Comparison of ENCODE assay signal across 8 cellular contexts in the genomic region with DNA sequence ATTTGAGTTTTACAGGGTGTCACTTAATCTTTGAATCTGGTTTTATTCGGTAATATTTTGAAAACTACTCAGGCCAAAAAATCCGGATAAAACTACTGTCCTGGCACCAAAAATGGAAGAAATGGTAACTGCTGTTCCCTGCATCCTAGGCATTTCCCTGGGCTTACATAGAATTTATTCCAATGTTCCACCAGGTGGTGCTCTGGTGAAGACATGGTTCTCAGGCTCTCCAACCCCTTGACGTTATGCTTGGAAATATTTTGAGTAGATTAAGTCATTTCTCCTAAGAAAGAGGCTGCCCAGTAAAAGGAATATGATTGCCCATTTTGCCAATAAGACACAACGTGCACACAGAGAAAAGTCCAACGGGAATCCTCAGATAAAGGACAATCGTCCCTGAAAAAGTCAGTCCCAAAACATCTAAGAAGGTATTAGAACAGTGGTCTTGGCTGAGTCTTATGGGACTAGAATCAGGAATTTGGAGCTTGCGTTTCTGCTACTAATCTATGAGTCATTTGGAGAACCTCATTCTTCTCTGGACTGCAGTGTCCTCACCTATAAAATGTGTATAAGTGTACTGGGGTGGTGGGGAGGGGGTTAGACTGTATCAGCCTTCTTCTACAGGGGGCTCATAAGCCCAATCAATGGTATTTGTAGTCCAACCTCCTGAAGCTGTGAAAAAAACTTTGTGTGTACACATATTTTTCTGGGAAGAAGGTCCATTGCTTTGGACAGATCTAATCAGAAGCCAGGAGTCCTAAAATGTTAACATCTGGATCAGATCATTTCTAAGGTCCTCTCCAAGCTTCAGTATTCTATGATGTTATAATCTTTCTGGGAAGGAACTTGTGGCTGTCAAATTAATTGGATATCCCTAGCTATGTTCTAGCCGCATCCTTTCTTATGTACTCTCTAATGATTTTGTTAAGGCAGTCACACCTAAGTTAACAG.
A peak's percentile ranks its signal among the peaks of the same experiment; 100 is the strongest.
DNase-seq lines count a peak whose midpoint lies in the region; ATAC-seq and TF ChIP-seq lines count a peak whose summit lies in the region.

No MANE protein-coding gene starts in this region.

- H3K4me3 Mint-ChIP-seq in natural killer cell = no peak overlapping the region
- H3K4me3 Mint-ChIP-seq in activated CD4-positive, alpha-beta T cell treated with anti-CD3 and anti-CD28 coated beads, Interleukin-2, amount 10 ng/mL, durations not matched to agents 7 days and 5 days = no peak overlapping the region

- H3K36me3 Mint-ChIP-seq in natural killer cell = no peaks in the 10 kb centered on the region
- H3K36me3 Mint-ChIP-seq in activated CD4-positive, alpha-beta T cell treated with anti-CD3 and anti-CD28 coated beads, Interleukin-2, amount 10 ng/mL, durations not matched to agents 7 days and 5 days (ENCODE audit: low read depth) = no peaks in the 10 kb centered on the region

- CTCF ChIA-PET in activated CD4-positive, alpha-beta T cell treated with anti-CD3 and anti-CD28 coated beads, Interleukin-2, amount 10 ng/mL, durations not matched to agents 7 days and 5 days (lab: Charles Lee) = no interaction called here

- no peak overlapping the region for H3K27ac Mint-ChIP-seq in natural killer cell
- no peak overlapping the region for H3K27ac Mint-ChIP-seq in activated CD4-positive, alpha-beta T cell treated with anti-CD3 and anti-CD28 coated beads, Interleukin-2, amount 10 ng/mL, durations not matched to agents 7 days and 5 days

- POLR2A ChIA-PET in activated CD4-positive, alpha-beta T cell treated with anti-CD3 and anti-CD28 coated beads, Interleukin-2, amount 10 ng/mL, durations not matched to agents 7 days and 5 days (lab: Charles Lee) = no interaction called here

- peaks cover 0 to 6% of the 10 kb centered on the region in 2 donors for H3K27me3 Mint-ChIP-seq in natural killer cell (ENCODE audit: low read depth in 2 of 2)
- no peaks in the 10 kb centered on the region for H3K27me3 Mint-ChIP-seq in activated CD4-positive, alpha-beta T cell treated with anti-CD3 and anti-CD28 coated beads, Interleukin-2, amount 10 ng/mL, durations not matched to agents 7 days and 5 days

- intact Hi-C loops in natural killer cell (cut with micrococcal nuclease) = no loop called here

- ATAC-seq in GM18505 (IDR thresholded peaks at IDR 0.05; ENCODE audit: unreplicated experiment) = no peak
- no peak for ATAC-seq in natural killer cell

- peaks cover 6 to 10% of the 10 kb centered on the region in 2 donors for H3K4me1 Mint-ChIP-seq in natural killer cell
- H3K4me1 Mint-ChIP-seq in activated CD4-positive, alpha-beta T cell treated with anti-CD3 and anti-CD28 coated beads, Interleukin-2, amount 10 ng/mL, durations not matched to agents 7 days and 5 days = no peaks in the 10 kb centered on the region

- no peak for TF ChIP-seq CTCF in natural killer cell (IDR thresholded peaks at IDR 0.05)

- H3K9me3 Mint-ChIP-seq in natural killer cell = peaks cover 0 to 2% of the 10 kb centered on the region in 2 donors
- peaks cover 2% of the 10 kb centered on the region for H3K9me3 Mint-ChIP-seq in activated CD4-positive, alpha-beta T cell treated with anti-CD3 and anti-CD28 coated beads, Interleukin-2, amount 10 ng/mL, durations not matched to agents 7 days and 5 days

- DNase-seq in EH (ENCODE audit: low read depth) = peak; percentile 73
- peak; percentile 7 for DNase-seq in KG1 (lab: John Stamatoyannopoulos, UW)
- peak; percentile 7 for DNase-seq in SK-N-DZ (ENCODE audit: low spot score)
- peak; percentile 8 for DNase-seq in globus pallidus (ENCODE audit: low spot score)
- DNase-seq in renal cortical epithelial cell (ENCODE audit: low read depth) = peak; percentile 79
- DNase-seq in natural killer cell = no peak
- DNase-seq in activated CD4-positive, alpha-beta T cell treated with anti-CD3 and anti-CD28 coated beads, Interleukin-2, amount 10 ng/mL, durations not matched to agents 7 days and 5 days = no peak

- no peak for TF ChIP-seq POLR2A in GM18505 (IDR thresholded peaks at IDR 0.05; ENCODE audit: borderline replicate concordance, extremely low read depth, insufficient read depth, insufficient read length)

Comparison
In these comparisons a context has a peak if more than half of its experiments do, and no peak if none do; other contexts are left out.
1. DNase-seq: peak in EH (single experiment), KG1 (single experiment), SK-N-DZ (single experiment), globus pallidus (single experiment) and renal cortical epithelial cell (single experiment); none in natural killer cell (single experiment) and activated CD4-positive, alpha-beta T cell treated with anti-CD3 and anti-CD28 coated beads, Interleukin-2, amount 10 ng/mL, durations not matched to agents 7 days and 5 days (single experiment).